Comparison of ENCODE assay signal across 1 cellular context in the genomic region with DNA sequence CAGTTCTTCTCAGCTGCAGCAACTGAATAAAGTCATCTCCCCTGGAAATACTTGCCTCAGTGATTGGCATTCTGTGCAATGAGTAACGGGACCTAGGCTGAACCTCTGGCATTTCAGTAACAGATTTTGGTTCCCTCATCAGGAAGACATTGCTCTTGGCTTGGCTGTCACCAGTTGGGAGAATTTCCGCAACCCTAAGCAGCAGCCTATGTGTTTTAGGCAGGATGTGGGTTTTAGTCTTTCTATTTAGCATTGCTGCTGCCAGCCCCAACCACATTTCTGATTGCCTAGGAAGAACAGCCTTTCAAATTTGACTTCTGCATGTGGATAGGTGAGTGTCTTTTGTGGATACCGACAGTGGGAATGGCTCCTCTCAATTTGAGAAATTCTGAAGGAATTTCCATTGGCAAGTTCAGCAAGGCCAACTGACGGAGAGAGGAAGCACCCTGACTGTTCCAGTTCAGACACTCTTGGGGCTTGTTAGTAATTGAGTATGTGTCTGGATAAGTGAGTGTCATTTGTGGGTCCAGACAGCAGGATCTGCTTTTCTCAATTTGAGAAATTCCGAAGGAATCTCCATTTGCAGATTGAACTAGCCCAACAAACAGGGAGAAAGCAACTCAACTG.
TF ChIP-seq lines count a peak whose summit lies in the region.

No MANE protein-coding gene starts in this region.

TF ChIP-seq in SK-N-SH treated with all-trans-retinoic acid at 6 μM for 48 hours, 23 proteins besides CTCF, POLR2A, EP300 and RAD21 (continued from another document):
- TF ChIP-seq, protein P1, sequence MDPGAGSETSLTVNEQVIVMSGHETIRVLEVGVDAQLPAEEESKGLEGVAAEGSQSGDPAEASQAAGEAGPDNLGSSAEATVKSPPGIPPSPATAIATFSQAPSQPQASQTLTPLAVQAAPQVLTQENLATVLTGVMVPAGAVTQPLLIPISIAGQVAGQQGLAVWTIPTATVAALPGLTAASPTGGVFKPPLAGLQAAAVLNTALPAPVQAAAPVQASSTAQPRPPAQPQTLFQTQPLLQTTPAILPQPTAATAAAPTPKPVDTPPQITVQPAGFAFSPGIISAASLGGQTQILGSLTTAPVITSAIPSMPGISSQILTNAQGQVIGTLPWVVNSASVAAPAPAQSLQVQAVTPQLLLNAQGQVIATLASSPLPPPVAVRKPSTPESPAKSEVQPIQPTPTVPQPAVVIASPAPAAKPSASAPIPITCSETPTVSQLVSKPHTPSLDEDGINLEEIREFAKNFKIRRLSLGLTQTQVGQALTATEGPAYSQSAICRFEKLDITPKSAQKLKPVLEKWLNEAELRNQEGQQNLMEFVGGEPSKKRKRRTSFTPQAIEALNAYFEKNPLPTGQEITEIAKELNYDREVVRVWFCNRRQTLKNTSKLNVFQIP (CRISPR knock-in tag; IDR thresholded peaks at IDR 0.05; ENCODE audit: borderline replicate concordance, low read depth), result no peak
- TF ChIP-seq OSR1 (CRISPR knock-in tag; IDR thresholded peaks at IDR 0.05) (no peak), BACH2 (CRISPR knock-in tag; IDR thresholded peaks at IDR 0.05; ENCODE audit: borderline replicate concordance) (no peak)
